In genomic region chr2:186535861-186536260, GRCh38 we compare ENCODE assay signal across 16 cellular contexts.
"Had no signal": no experiment of that assay in that cellular context is flagged by ENCODE, and none has a peak within 500 bp of the region (broad histone marks: within the 10 kb centered on the region; RNA-seq: fewer than 3 reads in every experiment).

No MANE protein-coding gene starts in this region.

- H3K9ac ChIP-seq: SK-N-SH had no signal

- DNase-seq: KBM-7, MV-4-11, NCI-H1048, NCI-H1105, NCI-H1417, NCI-H1436 treated with DMSO at 0.1 percent for 48 hours, NCI-H1694, NCI-H187 treated with DMSO at 0.1 percent for 48 hours, NCI-H2029 treated with DMSO at 0.1 percent for 48 hours, NCI-H2171 treated with DMSO at 0.1 percent for 48 hours, NCI-H2227 treated with DMSO at 0.1 percent for 48 hours, SHP77, SK-N-SH had no signal

- H3K27ac ChIP-seq: HL-60, RWPE1 had no signal

- H3K9me3 ChIP-seq: SK-N-SH had no signal

- H3K4me2 ChIP-seq: SK-N-SH had no signal

- FAIRE-seq: HTR-8/SVneo had no signal
